In the genomic region with DNA sequence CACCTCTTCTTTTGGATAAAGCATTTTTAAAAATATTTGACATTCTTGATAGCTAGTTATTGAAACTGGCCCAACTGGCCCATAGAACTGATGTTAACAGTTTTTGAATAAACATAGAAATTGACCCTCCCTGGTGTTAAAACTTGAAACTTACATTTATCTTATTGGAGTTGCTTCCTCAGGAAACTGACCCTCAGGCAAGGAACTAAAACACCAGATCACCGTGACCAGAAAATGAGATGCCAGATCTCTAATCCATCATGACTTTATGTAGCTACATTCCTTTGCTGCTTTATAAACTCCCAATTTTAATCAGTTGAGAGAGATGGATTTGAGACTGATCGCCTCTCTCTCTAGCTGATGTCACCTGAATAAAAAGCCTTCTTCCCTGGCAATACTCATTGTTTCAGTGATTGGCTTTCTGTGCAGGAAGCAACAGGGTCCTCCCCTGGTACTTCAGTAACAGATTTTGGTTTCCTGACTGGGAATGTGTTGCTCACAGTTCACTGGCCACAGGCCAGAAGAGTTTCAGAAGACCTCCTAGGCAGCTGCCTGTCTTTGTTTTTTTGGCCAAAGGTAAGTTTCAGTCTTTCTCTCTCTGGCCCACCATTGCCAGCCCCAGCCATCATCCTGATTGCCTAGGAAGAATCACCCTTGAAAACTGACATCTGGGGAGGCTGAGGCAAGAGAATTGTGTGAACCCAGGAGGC, we compare ENCODE assay signal across 22 cellular contexts.
DNase-seq lines count a peak whose midpoint lies in the region; ATAC-seq and TF ChIP-seq lines count a peak whose summit lies in the region.
"Had no signal": no experiment of that assay in that cellular context is flagged by ENCODE, and none has a peak within 500 bp of the region (broad histone marks: within the 10 kb centered on the region; RNA-seq: fewer than 3 reads in every experiment).

No MANE protein-coding gene starts in this region.

- no peaks in the 10 kb centered on the region for H3K36me3 ChIP-seq in heart left ventricle
- H3K36me3 ChIP-seq: cardiac muscle cell, lower lobe of right lung, Peyer's patch had no signal

- TF ChIP-seq CTCF in HFFc6 (IDR thresholded peaks at IDR 0.05) = no peak
- TF ChIP-seq CTCF in heart left ventricle (IDR thresholded peaks at IDR 0.05) = no peak

- no peak overlapping the region for H3K4me3 Mint-ChIP-seq in HFFc6
- H3K4me3 Mint-ChIP-seq: activated T-helper 17 cell treated with anti-CD3 and anti-CD28 coated beads, Interleukin-2, amount 50 U/mL, for 72 hours; naive B cell had no signal

- TF ChIP-seq POLR2A in erythroblast (IDR thresholded peaks at IDR 0.05; ENCODE audit: low read length) = no peak
- no peak for TF ChIP-seq POLR2A in heart left ventricle (IDR thresholded peaks at IDR 0.05)

- H3K27me3 ChIP-seq in heart left ventricle = no peaks in the 10 kb centered on the region
- H3K27me3 ChIP-seq: cardiac muscle cell, Peyer's patch had no signal

- no peaks in the 10 kb centered on the region for H3K9me3 ChIP-seq in heart left ventricle
- H3K9me3 ChIP-seq: lower lobe of right lung, Peyer's patch had no signal

- ATAC-seq in GM18870 (IDR thresholded peaks at IDR 0.05; ENCODE audit: unreplicated experiment) (peak; percentile 54), GM21528 (IDR thresholded peaks at IDR 0.05; ENCODE audit: low FRiP score, unreplicated experiment) (peak; percentile 57), HG03097 (IDR thresholded peaks at IDR 0.05; ENCODE audit: low FRiP score, unreplicated experiment) (peak; percentile 80), heart left ventricle (no peak)
- ATAC-seq: activated T-helper 17 cell treated with anti-CD3 and anti-CD28 coated beads, Interleukin-2, amount 50 U/mL, for 72 hours; esophagus mucosa; lower lobe of right lung had no signal

- DNase-seq in glomerular visceral epithelial cell (ENCODE audit: extremely low spot score) (peak; percentile 32), HFFc6 (no peak), Kasumi-1 (lab: John Stamatoyannopoulos, UW) (no peak), erythroblast (lab: John Stamatoyannopoulos, UW) (no peak), heart left ventricle (no peak)
- DNase-seq: activated CD4-positive, CD25-positive, alpha-beta regulatory T cell treated with anti-CD3 and anti-CD28 coated beads, Interleukin-2, amount 50 U/mL, for 72 hours; H7; lower lobe of right lung; naive B cell; NCI-H1048; NCI-H748 treated with DMSO at 0.1 percent for 48 hours; Peyer's patch; T-helper 9 cell had no signal

- peaks cover 3% of the 10 kb centered on the region; the same call in 1 of the 2 replicates for H3K27me3 Mint-ChIP-seq in HFFc6 (ENCODE audit: insufficient read depth)

- no peaks in the 10 kb centered on the region for H3K4me1 ChIP-seq in heart left ventricle
- H3K4me1 ChIP-seq: lower lobe of right lung, parathyroid adenoma, Peyer's patch had no signal

- 64 to 77% (median 67%) methylated on average over 2 of the region's 2 CpGs for WGBS in heart left ventricle, 4 donors

- no peaks in the 10 kb centered on the region for H3K4me1 Mint-ChIP-seq in HFFc6 (ENCODE audit: low read depth)
- H3K4me1 Mint-ChIP-seq: activated T-helper 17 cell treated with anti-CD3 and anti-CD28 coated beads, Interleukin-2, amount 50 U/mL, for 72 hours had no signal

- H3K4me3 ChIP-seq in heart left ventricle = no peak overlapping the region
- H3K4me3 ChIP-seq: cardiac muscle cell, lower lobe of right lung, Peyer's patch, SK-N-MC, smooth muscle cell had no signal

- H3K36me3 Mint-ChIP-seq in HFFc6 (ENCODE audit: low read depth) = 0 out of 2 replicates have a peak, but pooled peaks cover 5% of the 10 kb centered on the region

- intact Hi-C loops in heart left ventricle (cut with DNase I) = no loop called here

- peaks cover 8% of the 10 kb centered on the region for H3K9me3 Mint-ChIP-seq in HFFc6

- no peak overlapping the region for H3K27ac ChIP-seq in heart left ventricle
- H3K27ac ChIP-seq: cardiac muscle cell, lower lobe of right lung, parathyroid adenoma, Peyer's patch, SK-N-MC had no signal

- no peak overlapping the region for H3K27ac Mint-ChIP-seq in HFFc6
- H3K27ac Mint-ChIP-seq: activated T-helper 17 cell treated with anti-CD3 and anti-CD28 coated beads, Interleukin-2, amount 50 U/mL, for 72 hours; naive B cell had no signal

Comparison
In these comparisons a context has a peak if more than half of its experiments do, and no peak if none do; other contexts are left out.
1. ATAC-seq: peak in GM18870 (single experiment), GM21528 (single experiment) and HG03097 (single experiment); none in heart left ventricle (0 of 4).